10 cellular contexts compared by ENCODE assay signal in the genomic region with DNA sequence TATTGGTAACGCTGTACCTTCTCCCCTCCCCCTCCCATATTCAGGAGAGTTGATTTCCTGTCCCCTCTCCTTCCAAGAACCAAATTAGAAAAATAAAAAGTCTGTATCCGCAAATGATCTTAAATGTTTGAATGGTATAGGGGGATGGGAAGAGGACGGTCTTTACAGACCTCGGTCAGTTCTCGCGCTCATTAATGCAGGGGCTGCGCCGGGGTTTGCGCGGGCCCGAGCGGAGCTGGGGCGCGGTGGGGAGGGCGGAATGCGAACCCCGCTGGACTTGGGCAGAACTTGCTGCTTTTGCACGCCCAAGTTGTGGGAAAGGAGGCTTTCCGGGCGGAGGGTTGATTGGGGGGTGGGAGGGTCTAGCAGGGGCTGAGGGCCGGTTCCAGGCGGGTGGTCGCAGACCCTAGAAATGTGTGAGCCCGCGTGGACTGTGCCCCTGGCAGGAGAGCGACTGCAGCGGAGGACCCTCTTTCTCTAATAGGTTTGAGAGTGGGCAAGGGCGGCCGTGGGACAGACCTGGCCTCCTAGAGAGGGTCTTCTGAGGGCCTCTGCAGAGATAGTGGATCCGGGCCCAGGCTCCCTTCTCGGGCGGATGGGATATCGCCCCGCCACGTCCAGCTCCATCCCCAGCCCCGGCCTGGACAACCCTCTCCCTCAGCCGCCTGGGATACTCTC. TPM values are rescaled to one million over a fixed set of nuclear protein-coding genes. Genes with fewer than 3 reads are reported as not detected.
DNase-seq lines count a peak whose midpoint lies in the region; ATAC-seq and TF ChIP-seq lines count a peak whose summit lies in the region.
"Had no signal": no experiment of that assay in that cellular context is flagged by ENCODE, and none has a peak within 500 bp of the region (broad histone marks: within the 10 kb centered on the region; RNA-seq: fewer than 3 reads in every experiment).

No MANE protein-coding gene starts in this region.

- no peak overlapping the region for H3K23ac ChIP-seq in trophoblast cell (ENCODE audit: low read length)

- peaks cover 6 to 36% (median 24%) of the 10 kb centered on the region in 5 donors for H3K9me3 Mint-ChIP-seq in CD8-positive, alpha-beta memory T cell
- H3K9me3 Mint-ChIP-seq in activated naive CD4-positive, alpha-beta T cell treated with anti-CD3 and anti-CD28 coated beads for 36 hours = peaks cover 2% of the 10 kb centered on the region

- H2BK5ac ChIP-seq in trophoblast cell (ENCODE audit: low read depth, low read length, poor library complexity) = no peak overlapping the region

- CTCF ChIA-PET in CD8-positive, alpha-beta memory T cell (lab: Charles Lee) = no interaction called here
- CTCF ChIA-PET in activated naive CD4-positive, alpha-beta T cell treated with anti-CD3 and anti-CD28 coated beads for 36 hours (lab: Charles Lee) = interaction anchor here (1.4 kb wide), 1 partner anchor 17 kb away, joined by 3 read pairs; no protein-coding TSS in a partner anchor
- CTCF ChIA-PET in GM10248 (lab: Yijun Ruan, JAX) = interaction anchor here (1.3 to 3.6 kb wide), 2 partner anchors 14 to 15 kb away, joined by 6 to 20 read pairs; no protein-coding TSS in a partner anchor

- peaks cover 68 to 93% of the 10 kb centered on the region in 2 donors for H3K27me3 Mint-ChIP-seq in CD8-positive, alpha-beta memory T cell
- H3K27me3 Mint-ChIP-seq in activated naive CD4-positive, alpha-beta T cell treated with anti-CD3 and anti-CD28 coated beads for 36 hours (ENCODE audit: low read depth) = peaks cover 81% of the 10 kb centered on the region

- peaks cover 1 to 23% (median 6%) of the 10 kb centered on the region in 3 donors for H3K4me1 Mint-ChIP-seq in CD8-positive, alpha-beta memory T cell
- peaks cover 19% of the 10 kb centered on the region for H3K4me1 Mint-ChIP-seq in activated naive CD4-positive, alpha-beta T cell treated with anti-CD3 and anti-CD28 coated beads for 36 hours (ENCODE audit: low read depth)

- intact Hi-C loops in adrenal gland (cut with DNase I) = loop anchor here in 1 of 2 donors (10.0 kb wide), 1 partner anchor 867 kb away; no protein-coding TSS in a partner anchor
- intact Hi-C loops in activated naive CD4-positive, alpha-beta T cell treated with anti-CD3 and anti-CD28 coated beads for 36 hours (cut with micrococcal nuclease) = no loop called here

- peak overlapping the region; percentile 25 for H2BK12ac ChIP-seq in trophoblast cell (ENCODE audit: low read length)

- no peak for DNase-seq in CD8-positive, alpha-beta memory T cell
- peak in 2 of 7 donors; percentile 21 to 23 for DNase-seq in adrenal gland
- peak; percentile 57 for DNase-seq in right atrium auricular region (ENCODE audit: low spot score)
- no peak for DNase-seq in trophoblast cell
- no peak for DNase-seq in stimulated activated CD8-positive, alpha-beta memory T cell treated with anti-CD3 and anti-CD28 coated beads, Interleukin-4, amount 100 ng/mL, for 48 hours
- DNase-seq in activated naive CD4-positive, alpha-beta T cell treated with anti-CD3 and anti-CD28 coated beads for 36 hours = no peak
- DNase-seq in GM10248 (ENCODE audit: extremely low spot score) = no peak
- DNase-seq: DMS79, left cardiac atrium had no signal

- H3K9ac ChIP-seq in trophoblast cell (ENCODE audit: low read length) = no peak overlapping the region

- H4K91ac ChIP-seq in trophoblast cell (ENCODE audit: low read depth, low read length) = peak overlapping the region; percentile 42

- peak overlapping the region; percentile 70 for H2AFZ ChIP-seq in trophoblast cell (ENCODE audit: insufficient read depth, low read length, poor library complexity)

- H3K79me1 ChIP-seq in trophoblast cell (ENCODE audit: low read length) = peaks cover 9% of the 10 kb centered on the region

- H3K4ac ChIP-seq in trophoblast cell (ENCODE audit: low read depth, low read length) = peak overlapping the region; percentile 15

- no peak for ATAC-seq in GM19023 (IDR thresholded peaks at IDR 0.05; ENCODE audit: unreplicated experiment)

- H3K4me3 ChIP-seq in CD8-positive, alpha-beta memory T cell (ENCODE audit: low read length) = no peak overlapping the region
- H3K4me3 ChIP-seq in adrenal gland (peak overlapping the region in 2 of 4 donors; percentile 55 to 82), right atrium auricular region (peak overlapping the region; percentile 67 to 70), trophoblast cell (ENCODE audit: low read depth, low read length) (no peak overlapping the region)

- TF ChIP-seq POLR2A in adrenal gland (IDR thresholded peaks at IDR 0.05) = no peak

- no peaks in the 10 kb centered on the region for H3K9me3 ChIP-seq in CD8-positive, alpha-beta memory T cell (ENCODE audit: low read length)
- H3K9me3 ChIP-seq in adrenal gland (replicated peaks in 1 of 3) (no peaks in the 10 kb centered on the region), right atrium auricular region (no peaks in the 10 kb centered on the region), trophoblast cell (ENCODE audit: insufficient read depth, low read depth, low read length) (no peaks in the 10 kb centered on the region)

- 29 to 48% (median 47%) methylated on average over 24 to 37 of the region's 37 CpGs for WGBS in adrenal gland, 4 donors
- WGBS in trophoblast cell (ENCODE audit: extremely low coverage, insufficient coverage, insufficient read length) = no CpG with 5 or more reads among the region's 37 CpGs

- no peaks in the 10 kb centered on the region for H3K36me3 Mint-ChIP-seq in CD8-positive, alpha-beta memory T cell
- H3K36me3 Mint-ChIP-seq in activated naive CD4-positive, alpha-beta T cell treated with anti-CD3 and anti-CD28 coated beads for 36 hours (ENCODE audit: low read depth) = peaks cover 3% of the 10 kb centered on the region

- H2AK5ac ChIP-seq in trophoblast cell (ENCODE audit: low read length) = no peak overlapping the region

- H2BK120ac ChIP-seq in trophoblast cell (ENCODE audit: insufficient read depth, low read length, poor library complexity) = peak overlapping the region; percentile 61

- H4K12ac ChIP-seq in trophoblast cell (ENCODE audit: low read depth, low read length) = no peak overlapping the region

- H3K27ac Mint-ChIP-seq in CD8-positive, alpha-beta memory T cell = no peak overlapping the region
- H3K27ac Mint-ChIP-seq in activated naive CD4-positive, alpha-beta T cell treated with anti-CD3 and anti-CD28 coated beads for 36 hours = no peak overlapping the region

- H3K14ac ChIP-seq in trophoblast cell (ENCODE audit: low read length) = no peak overlapping the region

- POLR2A ChIA-PET in CD8-positive, alpha-beta memory T cell (lab: Charles Lee) = no interaction called here
- POLR2A ChIA-PET in GM10248 (lab: Yijun Ruan, JAX) = interaction anchor here (0.5 to 0.6 kb wide), 2 partner anchors 257 to 360 kb away, joined by 3 read pairs; no protein-coding TSS in a partner anchor

- peaks cover 7% of the 10 kb centered on the region for H3K79me2 ChIP-seq in trophoblast cell (ENCODE audit: control insufficient read depth, insufficient read depth, low read length, poor library complexity)

- peaks cover 42% of the 10 kb centered on the region for H3K27me3 ChIP-seq in CD8-positive, alpha-beta memory T cell (ENCODE audit: insufficient read depth, low read length, poor library complexity, severe bottlenecking)
- no peaks in the 10 kb centered on the region for H3K27me3 ChIP-seq in adrenal gland
- H3K27me3 ChIP-seq in right atrium auricular region = no peaks in the 10 kb centered on the region
- H3K27me3 ChIP-seq in trophoblast cell (ENCODE audit: insufficient read depth, low read length) = peaks cover 2% of the 10 kb centered on the region

- H3K36me3 ChIP-seq in CD8-positive, alpha-beta memory T cell (ENCODE audit: insufficient read depth, low read length) = no peaks in the 10 kb centered on the region
- H3K36me3 ChIP-seq in adrenal gland (replicated peaks in 1 of 2) = peaks cover 0 to 14% of the 10 kb centered on the region in 2 donors
- H3K36me3 ChIP-seq in right atrium auricular region = peaks cover 10% of the 10 kb centered on the region
- peaks cover 24 to 36% of the 10 kb centered on the region in 2 experiments for H3K36me3 ChIP-seq in trophoblast cell (ENCODE audit: control insufficient read depth in 1 of 2, insufficient read depth in 2 of 2, low read length in 2 of 2)

- peak overlapping the region in 4 of 7 donors; percentile 15 to 66 (median 20) for H3K4me3 Mint-ChIP-seq in CD8-positive, alpha-beta memory T cell
- no peak overlapping the region for H3K4me3 Mint-ChIP-seq in activated naive CD4-positive, alpha-beta T cell treated with anti-CD3 and anti-CD28 coated beads for 36 hours

- H3K27ac ChIP-seq in CD8-positive, alpha-beta memory T cell (ENCODE audit: low read depth, low read length) = no peak overlapping the region
- H3K27ac ChIP-seq in adrenal gland (peak overlapping the region in 4 of 5 donors; percentile 92 to 95 (median 94)), right atrium auricular region (peak overlapping the region; percentile 95 to 97), trophoblast cell (ENCODE audit: low read depth, low read length) (no peak overlapping the region)

- H3K4me2 ChIP-seq in trophoblast cell (ENCODE audit: low read length) = peak overlapping the region; percentile 72

- no peak overlapping the region for H4K8ac ChIP-seq in trophoblast cell (ENCODE audit: low read depth, low read length)

- TF ChIP-seq CTCF in adrenal gland (IDR thresholded peaks at IDR 0.05) (no peak), right atrium auricular region (IDR thresholded peaks at IDR 0.05) (no peak), GM10248 (IDR thresholded peaks at IDR 0.05; ENCODE audit: control extremely low read depth, extremely low read depth, low read depth, missing control alignments) (no peak)

- H3K18ac ChIP-seq in trophoblast cell (ENCODE audit: low read length) = peak overlapping the region; percentile 83

- H3K4me1 ChIP-seq in CD8-positive, alpha-beta memory T cell (ENCODE audit: insufficient read depth, low read length) = no peaks in the 10 kb centered on the region
- H3K4me1 ChIP-seq in adrenal gland (replicated peaks in 1 of 2) (peaks cover 0 to 36% of the 10 kb centered on the region in 2 donors), right atrium auricular region (peaks cover 0 to 53% of the 10 kb centered on the region in 2 donors), trophoblast cell (ENCODE audit: control insufficient read depth in 1 of 2, insufficient read depth in 2 of 2, low read length in 2 of 2) (peaks cover 13 to 17% of the 10 kb centered on the region in 2 experiments)

RNA-seq across cellular contexts. Expression of a gene that starts 11.1 kb away (rescaled TPM):
- not detected for total RNA-seq in CD8-positive, alpha-beta memory T cell
- polyA plus RNA-seq in CD8-positive, alpha-beta memory T cell = not detected
- total RNA-seq in adrenal gland = 100 to 1,000 TPM in 2 of 8 donors, 10 to 100 TPM in 6; 22.3 to 113 (median 54.8) TPM
- 10 to 100 TPM; 27.3 to 67.9 (median 37.3) TPM for polyA plus RNA-seq in adrenal gland
- 10 to 100 TPM; 25.0 to 26.7 TPM for total RNA-seq in right atrium auricular region
- polyA plus RNA-seq in trophoblast cell (2013) = 91.9 and 99.1 TPM in 2 replicates
- not detected for total RNA-seq in activated naive CD4-positive, alpha-beta T cell treated with anti-CD3 and anti-CD28 coated beads for 36 hours

Comparison
In these comparisons a context has a peak if more than half of its experiments do, and no peak if none do; other contexts are left out.
1. H3K27ac ChIP-seq: peak in adrenal gland (4 of 5) and right atrium auricular region (2 of 2); none in CD8-positive, alpha-beta memory T cell (single experiment) and trophoblast cell (single experiment).
2. H3K4me3 ChIP-seq: peak in right atrium auricular region (2 of 2); none in CD8-positive, alpha-beta memory T cell (single experiment) and trophoblast cell (single experiment).
3. RNA of a gene that starts 11.1 kb away (total RNA-seq): 22.3 to 113 TPM in adrenal gland and 25.0 to 26.7 TPM in right atrium auricular region; not detected in CD8-positive, alpha-beta memory T cell and not detected in activated naive CD4-positive, alpha-beta T cell treated with anti-CD3 and anti-CD28 coated beads for 36 hours; every median in the first group is over 10 times any median in the second.